ENCODE assay signal across 16 cellular contexts in the genomic region with DNA sequence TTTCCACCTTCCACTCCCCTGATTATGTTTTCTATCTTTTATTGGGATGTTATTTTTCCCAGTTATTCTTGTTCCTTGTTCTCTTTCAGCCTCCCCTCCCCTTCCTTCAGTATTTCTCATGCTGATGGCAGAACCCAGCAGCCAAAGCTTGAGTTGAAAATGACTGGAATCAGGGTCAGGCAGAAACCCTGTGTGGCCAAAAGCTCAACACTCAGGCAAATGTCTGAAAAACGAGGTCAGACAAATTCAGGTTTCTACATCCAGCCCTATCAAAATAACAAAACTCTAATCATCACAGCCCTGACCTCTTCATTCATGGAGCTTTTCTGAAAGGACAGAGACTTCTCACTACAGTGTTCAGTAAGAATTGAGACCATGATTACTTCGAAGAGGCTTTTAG.
DNase-seq lines count a peak whose midpoint lies in the region; ATAC-seq and TF ChIP-seq lines count a peak whose summit lies in the region.
"Had no signal": no experiment of that assay in that cellular context is flagged by ENCODE, and none has a peak within 500 bp of the region (broad histone marks: within the 10 kb centered on the region; RNA-seq: fewer than 3 reads in every experiment).

No MANE protein-coding gene starts in this region.

- H3K9me2 ChIP-seq in PC-3 (replicated peaks; ENCODE audit: low read length): no peaks in the 10 kb centered on the region

- H3K4me1 Mint-ChIP-seq in endodermal cell: no peaks in the 10 kb centered on the region
- H3K4me1 Mint-ChIP-seq: B cell, CD14-positive monocyte had no signal

- CTCF ChIA-PET in PC-3 (lab: Charles Lee): no interaction called here

- intact Hi-C loops in PC-3 (cut with micrococcal nuclease): no loop called here
- intact Hi-C loops in breast epithelium (cut with DNase I; ENCODE audit: low total_unique reads): no loop called here

- POLR2A ChIA-PET in PC-3 (lab: Charles Lee; ENCODE audit: unreplicated experiment): interaction anchor here (0.6 kb wide), 1 partner anchor 853 kb away, joined by 3 read pairs; no protein-coding TSS in a partner anchor

- H3K4me2 ChIP-seq in PC-3 (ENCODE audit: low read length): no peak overlapping the region
- H3K4me2 ChIP-seq: KMS-11 had no signal

- no peak for ATAC-seq in PC-3
- ATAC-seq in GM21723 (IDR thresholded peaks at IDR 0.05; ENCODE audit: unreplicated experiment): no peak
- ATAC-seq: CD8-positive, alpha-beta T cell; HepG2 had no signal

- H3K36me3 Mint-ChIP-seq in endodermal cell (ENCODE audit: low read depth): no peaks in the 10 kb centered on the region
- H3K36me3 Mint-ChIP-seq: CD14-positive monocyte; CD8-positive, alpha-beta T cell had no signal

- TF ChIP-seq POLR2A in breast epithelium (IDR thresholded peaks at IDR 0.05): no peak

- H3K4me3 ChIP-seq in PC-3 (ENCODE audit: low read length): no peak overlapping the region
- H3K4me3 ChIP-seq in endodermal cell (ENCODE audit: low read length): no peak overlapping the region
- H3K4me3 ChIP-seq in breast epithelium: no peak overlapping the region
- H3K4me3 ChIP-seq: HAP-1 had no signal

- DNase-seq in G401 (ENCODE audit: low spot score) (peak; percentile 65), PC-3 (no peak), endodermal cell (no peak), AG08395 (ENCODE audit: low spot score) (no peak), breast epithelium (ENCODE audit: low spot score in 2 of 2) (no peak), cerebellar nuclear complex (lab: John Stamatoyannopoulos, UW) (no peak)
- DNase-seq: ACHN; Caco-2; CD8-positive, alpha-beta T cell; DMS53 had no signal

- in situ Hi-C loops in G401 (cut with HindIII; ENCODE audit: low sequenced_read_pairs): no loop called here

- no peaks in the 10 kb centered on the region for H4K20me1 ChIP-seq in PC-3 (ENCODE audit: low read length)

- H3K9ac ChIP-seq in PC-3 (ENCODE audit: low read length) (no peak overlapping the region), endodermal cell (ENCODE audit: extremely low read depth, low read length, poor library complexity, severe bottlenecking) (no peak overlapping the region)
- H3K9ac ChIP-seq: KMS-11 had no signal

- no peak overlapping the region for H3K27ac ChIP-seq in PC-3 (ENCODE audit: low read length)
- no peak overlapping the region for H3K27ac ChIP-seq in endodermal cell (ENCODE audit: low read depth, low read length)
- H3K27ac ChIP-seq in breast epithelium: no peak overlapping the region
- H3K27ac ChIP-seq: KMS-11 had no signal

- no peak for TF ChIP-seq CTCF in PC-3 (conservative IDR thresholded peaks at IDR 0.05; ENCODE audit: low read depth, low read length)
- no peak for TF ChIP-seq CTCF in endodermal cell (conservative IDR thresholded peaks at IDR 0.05)
- TF ChIP-seq CTCF in breast epithelium (IDR thresholded peaks at IDR 0.05): no peak

- H3K4me3 Mint-ChIP-seq in endodermal cell: no peak overlapping the region
- H3K4me3 Mint-ChIP-seq: B cell; CD14-positive monocyte; CD8-positive, alpha-beta T cell had no signal

- no TSS peak for BruUV-seq in PC-3 (replicated peaks; lab: Mats Ljungman, UMichigan)

- no peaks in the 10 kb centered on the region for H3K9me3 ChIP-seq in PC-3 (ENCODE audit: low read length)
- H3K9me3 ChIP-seq in endodermal cell (ENCODE audit: control insufficient read depth, low read length): no peaks in the 10 kb centered on the region
- H3K9me3 ChIP-seq in breast epithelium: no peaks in the 10 kb centered on the region
- H3K9me3 ChIP-seq: Caco-2, HAP-1 had no signal

- no peaks in the 10 kb centered on the region for H3K27me3 ChIP-seq in PC-3 (ENCODE audit: low read length)
- H3K27me3 ChIP-seq in endodermal cell (ENCODE audit: control insufficient read depth, insufficient read depth, low read length, poor library complexity, severe bottlenecking): no peaks in the 10 kb centered on the region
- no peaks in the 10 kb centered on the region for H3K27me3 ChIP-seq in breast epithelium

- H3K4me1 ChIP-seq in PC-3 (ENCODE audit: insufficient read depth, low read length): no peaks in the 10 kb centered on the region
- H3K4me1 ChIP-seq in endodermal cell (ENCODE audit: control insufficient read depth, insufficient read depth, low read length): no peaks in the 10 kb centered on the region
- H3K4me1 ChIP-seq in breast epithelium: no peaks in the 10 kb centered on the region
- H3K4me1 ChIP-seq: Caco-2, HAP-1 had no signal

- 0 out of 2 replicates have a peak overlapping the region, but pooled peaks have one; percentile 24 for H2AFZ ChIP-seq in PC-3 (ENCODE audit: low read length)

- no peaks in the 10 kb centered on the region for H3F3A ChIP-seq in PC-3 (ENCODE audit: low read length, unreplicated experiment)

- no peaks in the 10 kb centered on the region for H3K27me3 Mint-ChIP-seq in endodermal cell (ENCODE audit: insufficient read depth)
- H3K27me3 Mint-ChIP-seq: B cell had no signal

- 61 to 80% methylated on average over 2 of the region's 2 CpGs for WGBS in endodermal cell (ENCODE audit: insufficient coverage in 1 of 2, insufficient read length in 1 of 2), 2 experiments

- no peaks in the 10 kb centered on the region for H3K79me2 ChIP-seq in PC-3 (ENCODE audit: low read length)

- H3K9me3 Mint-ChIP-seq in endodermal cell: peaks cover 9% of the 10 kb centered on the region

- H3K36me3 ChIP-seq in PC-3 (ENCODE audit: low read depth, low read length) (no peaks in the 10 kb centered on the region), endodermal cell (ENCODE audit: control insufficient read depth, insufficient read depth, low read length) (no peaks in the 10 kb centered on the region), breast epithelium (no peaks in the 10 kb centered on the region)
- H3K36me3 ChIP-seq: HAP-1 had no signal

- H3K27ac Mint-ChIP-seq in endodermal cell: peak overlapping the region; percentile 60
- H3K27ac Mint-ChIP-seq: B cell; CD14-positive monocyte; CD8-positive, alpha-beta T cell had no signal
